28 cellular contexts compared by ENCODE assay signal in the genomic region with DNA sequence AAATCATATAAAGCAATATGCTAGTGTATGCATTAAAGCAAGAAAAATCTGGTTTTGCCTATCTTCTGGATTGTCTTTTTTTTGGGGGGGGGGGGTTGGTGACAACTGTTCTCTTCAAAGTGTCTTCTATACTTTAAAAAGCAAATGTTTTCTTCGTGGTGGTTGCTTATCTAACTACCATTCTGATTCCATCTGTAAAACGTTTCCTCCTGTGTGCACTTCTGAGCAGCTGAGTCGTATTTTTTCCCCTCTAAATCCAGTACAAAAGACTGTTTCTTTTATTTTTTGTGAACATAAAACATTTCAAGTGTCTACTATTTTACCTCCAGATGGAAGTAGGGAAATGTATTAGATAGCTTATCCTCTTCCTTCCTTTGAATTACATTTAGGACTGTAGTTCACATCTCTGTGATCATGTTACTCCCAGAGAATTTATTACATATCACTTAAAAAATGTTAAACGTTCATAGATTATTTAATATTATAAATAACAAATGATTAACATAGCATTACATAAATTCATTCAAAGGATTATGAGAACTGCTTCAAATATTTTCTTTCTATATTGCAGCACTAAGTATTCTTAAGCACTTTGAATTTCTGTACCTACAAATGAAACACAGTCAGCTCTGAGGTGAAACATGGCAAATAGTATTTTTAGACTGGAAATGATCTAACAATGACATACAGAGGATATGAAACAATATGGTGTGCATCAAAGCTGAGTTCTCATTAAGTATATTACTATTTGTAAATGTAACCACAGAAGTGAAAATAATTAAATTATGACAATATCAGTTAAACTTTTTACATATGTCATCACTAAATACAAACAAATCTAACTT. TPM values are rescaled to one million over a fixed set of nuclear protein-coding genes. Genes with fewer than 3 reads are reported as not detected.
"Had no signal": no experiment of that assay in that cellular context is flagged by ENCODE, and none has a peak within 500 bp of the region (broad histone marks: within the 10 kb centered on the region; RNA-seq: fewer than 3 reads in every experiment).

No MANE protein-coding gene starts in this region.

- DNase-seq: activated CD4-positive, alpha-beta T cell treated with anti-CD3 and anti-CD28 coated beads, Interleukin-2, amount 10 ng/mL, durations not matched to agents 7 days and 5 days; activated CD4-positive, CD25-positive, alpha-beta regulatory T cell treated with anti-CD3 and anti-CD28 coated beads, Interleukin-2, amount 50 U/mL, for 72 hours; activated CD8-positive, alpha-beta memory T cell treated with anti-CD3 and anti-CD28 coated beads, Interleukin-2, amount 10 ng/mL, durations not matched to agents 7 days and 5 days; activated CD8-positive, alpha-beta T cell treated with anti-CD3 and anti-CD28 coated beads for 36 hours; activated effector memory CD4-positive, alpha-beta T cell treated with anti-CD3 and anti-CD28 coated beads, Interleukin-2, amount 50 U/mL, for 16 hours; activated naive CD4-positive, alpha-beta T cell treated with anti-CD3 and anti-CD28 coated beads, Interleukin-2, amount 10 ng/mL, durations not matched to agents 7 days and 5 days; activated T-cell treated with anti-CD3 and anti-CD28 coated beads for 4 hours; anterior cingulate cortex; dermis blood vessel endothelial cell; effector memory CD4-positive, alpha-beta T cell; glutamatergic neuron; islet precursor cell; left colon; occipital lobe; stimulated activated CD4-positive, alpha-beta T cell treated with anti-CD3 and anti-CD28 coated beads, Interleukin-15, amount 100 ng/mL, for 24 hours; stimulated activated naive CD4-positive, alpha-beta T cell had no signal

- H3K9me3 Mint-ChIP-seq: activated CD4-positive, alpha-beta T cell treated with anti-CD3 and anti-CD28 coated beads, Interleukin-2, amount 10 ng/mL, durations not matched to agents 7 days and 5 days; activated CD8-positive, alpha-beta T cell treated with anti-CD3 and anti-CD28 coated beads for 36 hours; activated naive CD4-positive, alpha-beta T cell treated with anti-CD3 and anti-CD28 coated beads, Interleukin-2, amount 10 ng/mL, durations not matched to agents 7 days and 5 days; brain; memory B cell; type B pancreatic cell had no signal

- FAIRE-seq: endothelial cell of umbilical vein, frontal cortex had no signal

- H3K27ac ChIP-seq: esophagus muscularis mucosa, thoracic aorta, vagina, VCaP had no signal

- H3K27me3 ChIP-seq: esophagus muscularis mucosa, vagina had no signal

- H3K4me3 Mint-ChIP-seq: activated CD4-positive, alpha-beta T cell treated with anti-CD3 and anti-CD28 coated beads, Interleukin-2, amount 10 ng/mL, durations not matched to agents 7 days and 5 days; activated CD8-positive, alpha-beta memory T cell treated with anti-CD3 and anti-CD28 coated beads, Interleukin-2, amount 10 ng/mL, durations not matched to agents 7 days and 5 days; activated CD8-positive, alpha-beta T cell treated with anti-CD3 and anti-CD28 coated beads for 36 hours; activated naive CD4-positive, alpha-beta T cell treated with anti-CD3 and anti-CD28 coated beads, Interleukin-2, amount 10 ng/mL, durations not matched to agents 7 days and 5 days; brain; memory B cell; type B pancreatic cell had no signal

- H3K4me2 ChIP-seq: smooth muscle cell had no signal

- H3K36me3 ChIP-seq: esophagus muscularis mucosa, thoracic aorta, vagina had no signal

- H3K9me3 ChIP-seq: esophagus muscularis mucosa, thoracic aorta, vagina had no signal

- H3K27me3 Mint-ChIP-seq: activated CD4-positive, alpha-beta T cell treated with anti-CD3 and anti-CD28 coated beads, Interleukin-2, amount 10 ng/mL, durations not matched to agents 7 days and 5 days; activated CD8-positive, alpha-beta memory T cell treated with anti-CD3 and anti-CD28 coated beads, Interleukin-2, amount 10 ng/mL, durations not matched to agents 7 days and 5 days; activated CD8-positive, alpha-beta T cell treated with anti-CD3 and anti-CD28 coated beads for 36 hours; activated naive CD4-positive, alpha-beta T cell treated with anti-CD3 and anti-CD28 coated beads, Interleukin-2, amount 10 ng/mL, durations not matched to agents 7 days and 5 days; brain; memory B cell; type B pancreatic cell had no signal

- H3K4me1 Mint-ChIP-seq: activated CD4-positive, alpha-beta T cell treated with anti-CD3 and anti-CD28 coated beads, Interleukin-2, amount 10 ng/mL, durations not matched to agents 7 days and 5 days; activated CD8-positive, alpha-beta memory T cell treated with anti-CD3 and anti-CD28 coated beads, Interleukin-2, amount 10 ng/mL, durations not matched to agents 7 days and 5 days; activated naive CD4-positive, alpha-beta T cell treated with anti-CD3 and anti-CD28 coated beads, Interleukin-2, amount 10 ng/mL, durations not matched to agents 7 days and 5 days had no signal

- H3K4me1 ChIP-seq: esophagus muscularis mucosa, vagina had no signal

- H3K27ac Mint-ChIP-seq: activated CD4-positive, alpha-beta T cell treated with anti-CD3 and anti-CD28 coated beads, Interleukin-2, amount 10 ng/mL, durations not matched to agents 7 days and 5 days; activated CD8-positive, alpha-beta memory T cell treated with anti-CD3 and anti-CD28 coated beads, Interleukin-2, amount 10 ng/mL, durations not matched to agents 7 days and 5 days; activated CD8-positive, alpha-beta T cell treated with anti-CD3 and anti-CD28 coated beads for 36 hours; activated naive CD4-positive, alpha-beta T cell treated with anti-CD3 and anti-CD28 coated beads, Interleukin-2, amount 10 ng/mL, durations not matched to agents 7 days and 5 days; memory B cell; type B pancreatic cell had no signal

- ATAC-seq: activated CD8-positive, alpha-beta memory T cell treated with anti-CD3 and anti-CD28 coated beads, Interleukin-2, amount 10 ng/mL, durations not matched to agents 7 days and 5 days; activated CD8-positive, alpha-beta T cell treated with anti-CD3 and anti-CD28 coated beads for 36 hours; left colon; sciatic nerve had no signal

- H3K4me3 ChIP-seq: esophagus muscularis mucosa, smooth muscle cell, thoracic aorta, vagina had no signal

RNA-seq across cellular contexts. Expression of a gene that starts 56.4 kb away (rescaled TPM):
- total RNA-seq: activated CD4-positive, alpha-beta T cell treated with anti-CD3 and anti-CD28 coated beads, Interleukin-2, amount 10 ng/mL, durations not matched to agents 7 days and 5 days; endothelial cell of umbilical vein; myocyte; smooth muscle cell had no signal
- polyA plus RNA-seq: endothelial cell of umbilical vein, smooth muscle cell had no signal
